ENCODE assay signal across 16 cellular contexts in genomic region chr3:167991213-167991612, GRCh38.
DNase-seq lines count a peak whose midpoint lies in the region; ATAC-seq and TF ChIP-seq lines count a peak whose summit lies in the region.
"Had no signal": no experiment of that assay in that cellular context is flagged by ENCODE, and none has a peak within 500 bp of the region (broad histone marks: within the 10 kb centered on the region; RNA-seq: fewer than 3 reads in every experiment).

No MANE protein-coding gene starts in this region.

- H3K27ac ChIP-seq in colonic mucosa (peak overlapping the region; percentile 45), transverse colon (peak overlapping the region in 3 of 4 donors; percentile 43 to 60 (median 43))
- H3K27ac ChIP-seq: 22Rv1; A549; BLaER1 treated with 17β-estradiol and CSF1 and Interleukin-3, amounts not matched to agents 10 nM and 100 nM; C4-2B had no signal

- no peak for TF ChIP-seq EP300 in transverse colon (IDR thresholded peaks at IDR 0.05; ENCODE audit: low read depth)

- no peaks in the 10 kb centered on the region for H3K9me3 ChIP-seq in colonic mucosa
- H3K9me3 ChIP-seq in mucosa of descending colon, result no peaks in the 10 kb centered on the region
- no peaks in the 10 kb centered on the region for H3K9me3 ChIP-seq in transverse colon
- H3K9me3 ChIP-seq: A549; BLaER1 treated with 17β-estradiol and CSF1 and Interleukin-3, amounts not matched to agents 10 nM and 100 nM; Caco-2 had no signal

- H3K4me1 ChIP-seq in colonic mucosa (no peaks in the 10 kb centered on the region), mucosa of descending colon (ENCODE audit: low read depth) (peaks cover 17% of the 10 kb centered on the region), transverse colon (peaks cover 0 to 34% (median 8%) of the 10 kb centered on the region in 4 donors)
- H3K4me1 ChIP-seq: A549; BLaER1 treated with 17β-estradiol and CSF1 and Interleukin-3, amounts not matched to agents 10 nM and 100 nM had no signal

- H3K36me3 ChIP-seq in colonic mucosa (no peaks in the 10 kb centered on the region), mucosa of descending colon (ENCODE audit: low read depth) (no peaks in the 10 kb centered on the region), transverse colon (no peaks in the 10 kb centered on the region)
- H3K36me3 ChIP-seq: BLaER1 treated with 17β-estradiol and CSF1 and Interleukin-3, amounts not matched to agents 10 nM and 100 nM had no signal

- H3K4me3 ChIP-seq in colonic mucosa, result no peak overlapping the region
- no peak overlapping the region for H3K4me3 ChIP-seq in mucosa of descending colon
- H3K4me3 ChIP-seq in transverse colon, result no peak overlapping the region
- H3K4me3 ChIP-seq: A549; BLaER1 treated with 17β-estradiol and CSF1 and Interleukin-3, amounts not matched to agents 10 nM and 100 nM had no signal

- no peak overlapping the region for H3K9ac ChIP-seq in colonic mucosa (ENCODE audit: low read depth in 2 of 2, low read length in 2 of 2)
- H3K9ac ChIP-seq: BLaER1 treated with 17β-estradiol and CSF1 and Interleukin-3, amounts not matched to agents 10 nM and 100 nM had no signal

- intact Hi-C loops in colonic mucosa (cut with DNase I) (no loop called here), mucosa of descending colon (cut with DNase I, micrococcal nuclease) (no loop called here), transverse colon (cut with DNase I; ENCODE audit: low total_unique reads) (no loop called here)

- TF ChIP-seq CTCF in colonic mucosa (IDR thresholded peaks at IDR 0.05) (no peak), mucosa of descending colon (IDR thresholded peaks at IDR 0.05) (no peak), transverse colon (IDR thresholded peaks at IDR 0.05) (no peak)

- in situ Hi-C loops in transverse colon (cut with MboI; ENCODE audit: low pct_ligation_motif_present in 1 of 4, low pct_unique_long_range_greater_than_20kb in 1 of 4, low sequenced_read_pairs in 3 of 4), result no loop called here

- WGBS in transverse colon (ENCODE audit: low coverage in 1 of 2), 2 donors, result 52 to 77% methylated on average over 6 of the region's 6 CpGs

- TF ChIP-seq POLR2A in transverse colon (IDR thresholded peaks at IDR 0.05) (no peak), GM18505 (IDR thresholded peaks at IDR 0.05; ENCODE audit: borderline replicate concordance, extremely low read depth, insufficient read depth, insufficient read length) (no peak)

- H3K27me3 ChIP-seq in colonic mucosa, result no peaks in the 10 kb centered on the region
- no peaks in the 10 kb centered on the region for H3K27me3 ChIP-seq in transverse colon
- H3K27me3 ChIP-seq: BLaER1 treated with 17β-estradiol and CSF1 and Interleukin-3, amounts not matched to agents 10 nM and 100 nM had no signal

- DNase-seq in colonic mucosa (no peak), mucosa of descending colon (no peak), transverse colon (no peak), SHP77 (lab: John Stamatoyannopoulos, UW) (no peak)
- DNase-seq: AML-193; Caco-2; Calu3; CD4-positive, alpha-beta T cell; CD8-positive, alpha-beta T cell; DMS79 treated with DMSO at 0.1 percent for 48 hours; GF-D8 had no signal

- peak; percentile 70 for ATAC-seq in mucosa of descending colon
- ATAC-seq in GM18505 (IDR thresholded peaks at IDR 0.05; ENCODE audit: unreplicated experiment), result no peak
- ATAC-seq: A549; CD8-positive, alpha-beta T cell had no signal
